In genomic region chr13:99709134-99709533, GRCh38 we compare ENCODE assay signal across 19 cellular contexts.
"Had no signal": no experiment of that assay in that cellular context is flagged by ENCODE, and none has a peak within 500 bp of the region (broad histone marks: within the 10 kb centered on the region; RNA-seq: fewer than 3 reads in every experiment).

No MANE protein-coding gene starts in this region.

- FAIRE-seq: urothelium cell line had no signal

- H3K27ac ChIP-seq: epithelial cell of prostate, tibial artery had no signal

- H3K4me3 ChIP-seq: tibial artery had no signal

- H3K27me3 ChIP-seq: tibial artery had no signal

- H3K9me3 ChIP-seq: tibial artery had no signal

- H3K36me3 ChIP-seq: tibial artery had no signal

- H3K4me1 ChIP-seq: tibial artery had no signal

- DNase-seq: activated CD4-positive, alpha-beta memory T cell treated with anti-CD3 and anti-CD28 coated beads for 36 hours; activated CD4-positive, alpha-beta T cell treated with anti-CD3 and anti-CD28 coated beads for 36 hours; activated CD8-positive, alpha-beta memory T cell treated with anti-CD3 and anti-CD28 coated beads, Interleukin-2, amount 10 ng/mL, durations not matched to agents 7 days and 5 days; activated naive CD4-positive, alpha-beta T cell; activated naive CD8-positive, alpha-beta T cell treated with anti-CD3 and anti-CD28 coated beads for 36 hours; amniotic stem cell; dermis blood vessel endothelial cell; foreskin fibroblast; kidney glomerular epithelial cell; left ventricle myocardium superior; mesenchymal stem cell; natural killer cell; stimulated activated CD4-positive, alpha-beta T cell treated with anti-CD3 and anti-CD28 coated beads, Interleukin-2, amount 100 ng/mL, for 24 hours; stimulated activated naive CD8-positive, alpha-beta T cell treated with anti-CD3 and anti-CD28 coated beads, Interleukin-15, Interleukin-2, amounts not matched to agents 100 U/mL and 50 U/mL, for 24 hours; SW 1271; T-helper 2 cell; tibial artery had no signal
